8 cellular contexts compared by ENCODE assay signal in genomic region chr15:74127954-74128784, GRCh38. TPM values are rescaled to one million over a fixed set of nuclear protein-coding genes. Genes with fewer than 3 reads are reported as not detected.
DNase-seq lines count a peak whose midpoint lies in the region; ATAC-seq and TF ChIP-seq lines count a peak whose summit lies in the region.

No MANE protein-coding gene starts in this region.

- peaks cover 93% of the 10 kb centered on the region for H3K27me3 Mint-ChIP-seq in progenitor cell of endocrine pancreas
- H3K27me3 Mint-ChIP-seq in CD4-positive, alpha-beta memory T cell = peaks cover 51 to 64% of the 10 kb centered on the region in 2 donors

- H4K20me1 ChIP-seq in PC-9 (ENCODE audit: insufficient read depth) = no peaks in the 10 kb centered on the region

- H3K79me2 ChIP-seq in PC-9 (ENCODE audit: low read depth) = no peaks in the 10 kb centered on the region

- no peaks in the 10 kb centered on the region for H3K9me3 ChIP-seq in PC-9 (ENCODE audit: insufficient read depth, low read depth)
- no peaks in the 10 kb centered on the region for H3K9me3 ChIP-seq in CD4-positive, alpha-beta memory T cell (ENCODE audit: control insufficient read depth in 1 of 2, low read length in 2 of 2)

- ATAC-seq in HG03097 (IDR thresholded peaks at IDR 0.05; ENCODE audit: low FRiP score, unreplicated experiment) = no peak

- intact Hi-C loops in PC-9 (cut with micrococcal nuclease; ENCODE audit: unreplicated experiment) = loop anchor here (1.0 to 5.0 kb wide), 7 partner anchors 73 to 194 kb away; partner anchors contain the start of gene STRA6
- intact Hi-C loops in CD4-positive, alpha-beta memory T cell (cut with micrococcal nuclease) = loop anchor here (1.0 to 5.0 kb wide), 3 partner anchors 155 to 194 kb away; no protein-coding TSS in a partner anchor

- H3K9me3 Mint-ChIP-seq in progenitor cell of endocrine pancreas (ENCODE audit: low read depth) = no peaks in the 10 kb centered on the region
- H3K9me3 Mint-ChIP-seq in CD4-positive, alpha-beta memory T cell = no peaks in the 10 kb centered on the region

- H3K4me2 ChIP-seq in PC-9 = peak overlapping the region; percentile 96

- H3K36me3 ChIP-seq in PC-9 (ENCODE audit: low read depth) = no peaks in the 10 kb centered on the region
- H3K36me3 ChIP-seq in CD4-positive, alpha-beta memory T cell (ENCODE audit: insufficient read depth, low read length) = no peaks in the 10 kb centered on the region

- peak overlapping the region; percentile 84 for H2AFZ ChIP-seq in PC-9

- peak overlapping the region; percentile 57 for H3K4me3 Mint-ChIP-seq in progenitor cell of endocrine pancreas (ENCODE audit: low read depth)
- peak overlapping the region in 4 of 8 donors; percentile 39 to 62 (median 44) for H3K4me3 Mint-ChIP-seq in CD4-positive, alpha-beta memory T cell

- H3F3A ChIP-seq in PC-9 (ENCODE audit: insufficient read depth, low read depth) = no peaks in the 10 kb centered on the region

- CTCF ChIA-PET in PC-9 (lab: Charles Lee) = interaction anchor here (0.6 to 3.6 kb wide), 6 partner anchors 68 to 258 kb away, joined by 3 to 26 read pairs (median 6); no protein-coding TSS in a partner anchor
- CTCF ChIA-PET in CD4-positive, alpha-beta memory T cell (lab: Charles Lee; ENCODE audit: partially characterized antibody) = interaction anchor here (0.8 to 2.0 kb wide), 5 partner anchors 9 to 195 kb away, joined by 3 to 12 read pairs (median 4); no protein-coding TSS in a partner anchor

- H3K4me1 Mint-ChIP-seq in progenitor cell of endocrine pancreas (ENCODE audit: low read depth) = peaks cover 5% of the 10 kb centered on the region
- H3K4me1 Mint-ChIP-seq in CD4-positive, alpha-beta memory T cell = peaks cover 2 to 29% (median 16%) of the 10 kb centered on the region in 4 donors

- H3K27ac ChIP-seq in PC-9 = no peak overlapping the region
- H3K27ac ChIP-seq in CD4-positive, alpha-beta memory T cell (ENCODE audit: low read depth, low read length) = no peak overlapping the region

- POLR2A ChIA-PET in PC-9 (lab: Charles Lee; ENCODE audit: unreplicated experiment) = interaction anchor here (0.5 to 0.6 kb wide), 2 partner anchors 136 to 180 kb away, joined by 6 to 7 read pairs; no protein-coding TSS in a partner anchor
- POLR2A ChIA-PET in CD4-positive, alpha-beta memory T cell (lab: Charles Lee; ENCODE audit: partially characterized antibody) = no interaction called here

- H3K4me1 ChIP-seq in PC-9 (replicated peaks; ENCODE audit: insufficient read depth) = 0 out of 2 replicates have a peak, but pooled peaks cover 8% of the 10 kb centered on the region
- peaks cover 25% of the 10 kb centered on the region for H3K4me1 ChIP-seq in CD4-positive, alpha-beta memory T cell (ENCODE audit: insufficient read depth, low read length)

- no peak for TF ChIP-seq CTCF in PC-9 (conservative IDR thresholded peaks at IDR 0.05)
- no peak for TF ChIP-seq CTCF in fibroblast of pulmonary artery (IDR thresholded peaks at IDR 0.05; ENCODE audit: low read length, missing control alignments)
- TF ChIP-seq CTCF in progenitor cell of endocrine pancreas (IDR thresholded peaks at IDR 0.05; ENCODE audit: unreplicated experiment) = no peak

- H3K4me3 ChIP-seq in PC-9 (peak overlapping the region; percentile 59), fibroblast of pulmonary artery (replicated peaks; ENCODE audit: low read depth, low read length) (peak overlapping the region; percentile 48)
- H3K4me3 ChIP-seq in CD4-positive, alpha-beta memory T cell (ENCODE audit: low read length in 2 of 2) = no peak overlapping the region

- DNase-seq in ELR (ENCODE audit: low read depth) (peak; percentile 29), PC-9 (no peak), fibroblast of pulmonary artery (ENCODE audit: low read depth) (peak; percentile 33), progenitor cell of endocrine pancreas (ENCODE audit: low spot score, unreplicated experiment) (no peak), ureter (ENCODE audit: low spot score) (no peak), HUDEP-2 (lab: John Stamatoyannopoulos, UW; ENCODE audit: unreplicated experiment in 76 of 76) (no peak)
- DNase-seq in CD4-positive, alpha-beta memory T cell = no peak

- no peak overlapping the region for H3K27ac Mint-ChIP-seq in progenitor cell of endocrine pancreas
- H3K27ac Mint-ChIP-seq in CD4-positive, alpha-beta memory T cell = no peak overlapping the region

- BruUV-seq in PC-9 (replicated peaks; lab: Mats Ljungman, UMichigan) = no TSS peak

- no peaks in the 10 kb centered on the region for H3K36me3 Mint-ChIP-seq in progenitor cell of endocrine pancreas (ENCODE audit: insufficient read depth)
- H3K36me3 Mint-ChIP-seq in CD4-positive, alpha-beta memory T cell = no peaks in the 10 kb centered on the region

- H3K9me2 ChIP-seq in PC-9 (ENCODE audit: insufficient read depth) = no peaks in the 10 kb centered on the region

- peaks cover 18% of the 10 kb centered on the region for H3K27me3 ChIP-seq in PC-9 (ENCODE audit: insufficient read depth, low read depth)
- peaks cover 43% of the 10 kb centered on the region for H3K27me3 ChIP-seq in CD4-positive, alpha-beta memory T cell (ENCODE audit: insufficient read depth, low read length)

RNA-seq across cellular contexts. Expression of gene ISLR2, which starts 2.2 kb away (rescaled TPM):
- total RNA-seq in PC-9 (2021) (0.15 and 0.25 TPM in 2 replicates), progenitor cell of endocrine pancreas (0.14 and 0.42 TPM in 2 replicates), ureter (0.21 TPM)
- not detected for total RNA-seq in CD4-positive, alpha-beta memory T cell
- polyA plus RNA-seq in CD4-positive, alpha-beta memory T cell = not detected

RNA-seq across cellular contexts. Expression of gene ISLR, which starts 45.3 kb away (rescaled TPM):
- total RNA-seq in PC-9 (2021) = not detected in 2 replicates
- total RNA-seq in progenitor cell of endocrine pancreas = not detected in 2 replicates
- total RNA-seq in ureter = 37.4 TPM
- total RNA-seq in CD4-positive, alpha-beta memory T cell = not detected
- not detected for polyA plus RNA-seq in CD4-positive, alpha-beta memory T cell

RNA-seq across cellular contexts. Expression of gene GOLGA6A, which starts 45.8 kb away (rescaled TPM):
- total RNA-seq in PC-9 (2021) (1.2 TPM in 1 of 2 replicates, not detected in the other), progenitor cell of endocrine pancreas (0.64 and 0.89 TPM in 2 replicates), ureter (not detected)
- total RNA-seq in CD4-positive, alpha-beta memory T cell = under 1 TPM; 0.17 to 0.20 TPM
- polyA plus RNA-seq in CD4-positive, alpha-beta memory T cell = not detected

Comparison
In these comparisons a context has a peak if more than half of its experiments do, and no peak if none do; other contexts are left out.
1. DNase-seq: peak in ELR (single experiment) and fibroblast of pulmonary artery (single experiment); none in PC-9 (0 of 2), progenitor cell of endocrine pancreas (single experiment), ureter (single experiment), HUDEP-2 (0 of 76) and CD4-positive, alpha-beta memory T cell (0 of 5).
2. H3K4me3 ChIP-seq: peak in PC-9 (single experiment) and fibroblast of pulmonary artery (single experiment); none in CD4-positive, alpha-beta memory T cell (0 of 2).
3. RNA of gene ISLR, which starts 45.3 kb away (total RNA-seq): 37.4 TPM in ureter (single experiment); not detected in progenitor cell of endocrine pancreas, not detected in PC-9 and not detected in CD4-positive, alpha-beta memory T cell; every median in the first group is over 10 times any median in the second.